ENCODE assay signal across 20 cellular contexts in the genomic region with DNA sequence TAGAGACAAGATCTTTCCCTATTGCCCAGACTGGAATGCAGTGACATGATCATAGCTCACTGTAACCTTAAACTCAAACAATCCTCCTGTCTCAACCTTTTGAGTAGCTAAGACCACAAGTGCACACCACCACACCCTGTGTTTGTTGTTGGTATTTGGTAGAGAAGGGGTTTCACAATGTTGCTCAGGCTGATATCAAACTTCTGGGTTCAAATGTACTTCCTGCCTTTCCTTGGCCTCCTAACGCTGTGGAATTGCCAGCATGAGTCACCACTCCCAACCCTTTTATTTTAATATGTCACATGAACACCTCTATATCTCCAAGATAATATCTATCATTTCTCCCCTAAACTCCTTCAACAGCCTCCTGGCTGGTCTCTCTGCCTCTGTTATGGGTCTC.
"Had no signal": no experiment of that assay in that cellular context is flagged by ENCODE, and none has a peak within 500 bp of the region (broad histone marks: within the 10 kb centered on the region; RNA-seq: fewer than 3 reads in every experiment).

No MANE protein-coding gene starts in this region.

- FAIRE-seq: islet of Langerhans had no signal

- H3K27me3 ChIP-seq: cardiac muscle cell, colonic mucosa, heart left ventricle had no signal

- DNase-seq: activated CD4-positive, alpha-beta T cell treated with anti-CD3 and anti-CD28 coated beads, Interleukin-2, amount 50 U/mL, for 4 hours; activated effector memory CD4-positive, alpha-beta T cell treated with Interleukin-2 at 50 U/mL for 16 hours; activated T-cell treated with anti-CD3 and anti-CD28 coated beads, Interleukin-2, amount 50 U/mL, for 1 hour; amygdala; colonic mucosa; effector CD8-positive, alpha-beta T cell; erythroblast; foreskin fibroblast; heart left ventricle; left ventricle myocardium inferior; mesenchymal stem cell; nephron progenitor cell; psoas muscle; stimulated activated CD4-positive, alpha-beta T cell treated with anti-CD3 and anti-CD28 coated beads, Interleukin-2, amount 100 ng/mL, for 24 hours; stimulated activated naive B cell treated with anti-CD40 and anti-IgM and Interleukin-4, amounts not matched to agents 10 μg/mL and 1 μg/mL and 100 μg/mL, for 72 hours; T-helper 17 cell had no signal

- H3K4me3 ChIP-seq: cardiac muscle cell, colonic mucosa, heart left ventricle, left ventricle myocardium inferior, psoas muscle had no signal

- H3K4me1 ChIP-seq: colonic mucosa, heart left ventricle, left ventricle myocardium inferior, psoas muscle had no signal

- H3K36me3 ChIP-seq: cardiac muscle cell, colonic mucosa, heart left ventricle, left ventricle myocardium inferior had no signal

- H3K36me3 Mint-ChIP-seq: activated naive CD4-positive, alpha-beta T cell treated with anti-CD3 and anti-CD28 coated beads, Interleukin-2, amount 50 U/mL, for 72 hours; stimulated activated naive B cell treated with anti-CD40 and anti-IgM and Interleukin-4, amounts not matched to agents 10 μg/mL and 1 μg/mL and 100 μg/mL, for 72 hours; type B pancreatic cell had no signal

- H3K27me3 Mint-ChIP-seq: stimulated activated naive B cell treated with anti-CD40 and anti-IgM and Interleukin-4, amounts not matched to agents 10 μg/mL and 1 μg/mL and 100 μg/mL, for 72 hours; T-helper 17 cell; type B pancreatic cell had no signal

- H3K27ac Mint-ChIP-seq: activated naive CD4-positive, alpha-beta T cell treated with anti-CD3 and anti-CD28 coated beads, Interleukin-2, amount 50 U/mL, for 72 hours; nephron progenitor cell; stimulated activated naive B cell treated with anti-CD40 and anti-IgM and Interleukin-4, amounts not matched to agents 10 μg/mL and 1 μg/mL and 100 μg/mL, for 72 hours; T-helper 17 cell; type B pancreatic cell had no signal

- H3K27ac ChIP-seq: cardiac muscle cell, colonic mucosa, heart left ventricle, left ventricle myocardium inferior, psoas muscle had no signal

- H3K4me1 Mint-ChIP-seq: stimulated activated naive B cell treated with anti-CD40 and anti-IgM and Interleukin-4, amounts not matched to agents 10 μg/mL and 1 μg/mL and 100 μg/mL, for 72 hours; T-helper 17 cell had no signal

- H3K9me3 Mint-ChIP-seq: nephron progenitor cell; stimulated activated naive B cell treated with anti-CD40 and anti-IgM and Interleukin-4, amounts not matched to agents 10 μg/mL and 1 μg/mL and 100 μg/mL, for 72 hours; type B pancreatic cell had no signal

- H3K9me3 ChIP-seq: colonic mucosa, left ventricle myocardium inferior, psoas muscle had no signal

- H3K4me3 Mint-ChIP-seq: nephron progenitor cell; stimulated activated naive B cell treated with anti-CD40 and anti-IgM and Interleukin-4, amounts not matched to agents 10 μg/mL and 1 μg/mL and 100 μg/mL, for 72 hours; T-helper 17 cell; type B pancreatic cell had no signal
